31 cellular contexts compared by ENCODE assay signal in genomic region chr7:80028717-80029116, GRCh38.
"Had no signal": no experiment of that assay in that cellular context is flagged by ENCODE, and none has a peak within 500 bp of the region (broad histone marks: within the 10 kb centered on the region; RNA-seq: fewer than 3 reads in every experiment).

No MANE protein-coding gene starts in this region.

- H2AFZ ChIP-seq: PC-9 had no signal

- H3K27ac ChIP-seq: PC-9, SJSA1 had no signal

- DNase-seq: Kasumi-1, MG63, NCI-H1048, NCI-H1092 treated with DMSO at 0.1 percent for 48 hours, NCI-H1105 treated with DMSO at 0.1 percent for 48 hours, NCI-H1417, NCI-H1436, NCI-H146, NCI-H1694, NCI-H187, NCI-H1930, NCI-H2029 treated with DMSO at 0.1 percent for 48 hours, NCI-H2081 treated with DMSO at 0.1 percent for 48 hours, NCI-H2107, NCI-H2171, NCI-H2227 treated with DMSO at 0.1 percent for 48 hours, NCI-H345, NCI-H446, NCI-H524, NCI-H526, NCI-H69, NCI-H748 treated with DMSO at 0.1 percent for 48 hours, NCI-H82, PC-9, Right ventricle myocardium superior, SHP77 treated with DMSO at 0.1 percent for 48 hours, SW 1271, T-helper 1 cell had no signal

- H3K4me3 Mint-ChIP-seq: T-helper 1 cell treated with Interleukin-12 subunit alpha and Interleukin-12 subunit beta and Interleukin-4 antibody, amounts not matched to agents 30 μg/mL and 1 μg/mL, for 36 hours had no signal

- H3K27me3 ChIP-seq: MG63, SJSA1 had no signal

- H3K4me3 ChIP-seq: MG63, PC-9, SJSA1 had no signal

- H3K4me2 ChIP-seq: PC-9 had no signal

- H3K36me3 ChIP-seq: MG63, SJSA1 had no signal

- H3K9me3 ChIP-seq: MG63, SJSA1 had no signal

- H3K27ac Mint-ChIP-seq: T-helper 1 cell treated with Interleukin-12 subunit alpha and Interleukin-12 subunit beta and Interleukin-4 antibody, amounts not matched to agents 30 μg/mL and 1 μg/mL, for 36 hours had no signal

- ATAC-seq: Panc1 had no signal
